ENCODE assay signal across 8 cellular contexts in the genomic region with DNA sequence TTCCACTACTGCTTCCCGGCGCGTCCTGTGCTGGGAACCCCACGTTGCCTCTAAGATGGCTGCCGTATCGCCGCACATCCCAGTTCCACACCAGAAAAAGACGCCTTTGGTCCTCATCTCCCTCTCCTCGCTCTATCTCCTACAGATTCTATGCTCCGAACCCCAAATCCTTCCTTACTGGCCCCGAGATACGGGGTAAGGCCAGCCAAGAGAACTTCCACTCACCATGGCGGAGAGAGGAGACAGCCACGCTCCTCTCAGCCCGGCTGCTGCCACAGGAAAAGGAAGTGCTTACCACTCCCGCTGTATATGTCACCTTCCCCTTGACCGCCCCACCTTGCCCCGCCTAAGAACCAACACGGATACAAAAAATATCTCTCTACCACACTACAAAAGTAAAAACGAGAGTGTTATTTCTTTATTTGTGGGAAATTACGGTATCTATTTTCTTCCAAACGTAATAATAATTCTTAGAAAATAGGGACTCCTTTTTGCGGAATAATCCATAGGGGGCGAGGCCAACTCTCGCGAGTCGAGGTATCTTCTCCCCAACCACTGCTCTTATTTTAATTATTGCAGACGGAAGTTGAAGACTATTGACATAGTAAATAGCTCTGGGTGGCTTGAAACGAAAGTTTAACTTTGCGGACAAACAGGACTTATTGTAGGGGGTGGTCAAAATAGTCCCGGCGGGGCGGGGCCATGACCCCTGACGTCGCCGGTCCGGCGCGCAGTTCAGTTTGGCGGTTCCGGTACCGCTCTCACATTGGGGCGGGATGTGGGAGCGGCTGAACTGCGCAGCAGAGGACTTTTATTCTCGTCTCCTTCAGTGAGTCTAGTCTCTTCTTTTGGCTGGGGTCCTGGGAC. TPM values are rescaled to one million over a fixed set of nuclear protein-coding genes. Genes with fewer than 3 reads are reported as not detected.
DNase-seq lines count a peak whose midpoint lies in the region; ATAC-seq and TF ChIP-seq lines count a peak whose summit lies in the region.

TSS of gene RPL4 (minus strand) at position 293 of the 867 bp plus-strand sequence. CDS start at position 228, 65 bp downstream.
TSS of gene ZWILCH (plus strand) at position 764 of the 867 bp plus-strand sequence. CDS start at position 777, 13 bp downstream.

- TF ChIP-seq EP300 in Ishikawa (IDR thresholded peaks at IDR 0.05; ENCODE audit: borderline replicate concordance): no peak

- peak; percentile 92 for TF ChIP-seq POLR2A in Raji (IDR thresholded peaks at IDR 0.05; ENCODE audit: insufficient read depth, low read depth, low read length)

- no peak for TF ChIP-seq RAD21 in Ishikawa (IDR thresholded peaks at IDR 0.05; ENCODE audit: low read depth)

- H3K4me3 ChIP-seq in fibroblast of the aortic adventitia (ENCODE audit: low read depth, low read length): peak within 1 kb of the TSS; percentile 99

- peaks cover 4% of the 10 kb centered on the region for H3K27me3 Mint-ChIP-seq in nephron progenitor cell (ENCODE audit: low read depth, poor library complexity)
- no peaks in the 10 kb centered on the region for H3K27me3 Mint-ChIP-seq in stimulated activated naive CD8-positive, alpha-beta T cell treated with anti-CD3 and anti-CD28 coated beads, Interleukin-15, amount 100 ng/mL, for 72 hours

- peaks cover 54% of the 10 kb centered on the region for H3K36me3 Mint-ChIP-seq in nephron progenitor cell (ENCODE audit: low read depth)

- H3K9me3 Mint-ChIP-seq in nephron progenitor cell: no peaks in the 10 kb centered on the region
- no peaks in the 10 kb centered on the region for H3K9me3 Mint-ChIP-seq in stimulated activated naive CD8-positive, alpha-beta T cell treated with anti-CD3 and anti-CD28 coated beads, Interleukin-15, amount 100 ng/mL, for 72 hours

- peak; percentile 67 for ATAC-seq in GM21529 (IDR thresholded peaks at IDR 0.05; ENCODE audit: unreplicated experiment)
- ATAC-seq in stimulated activated naive CD8-positive, alpha-beta T cell treated with anti-CD3 and anti-CD28 coated beads, Interleukin-15, amount 100 ng/mL, for 72 hours: peak; percentile 91

- peak within 1 kb of the TSS; percentile 99 for H3K4me3 Mint-ChIP-seq in nephron progenitor cell
- peak within 1 kb of the TSS; percentile 92 to 96 for H3K4me3 Mint-ChIP-seq in stimulated activated naive CD8-positive, alpha-beta T cell treated with anti-CD3 and anti-CD28 coated beads, Interleukin-15, amount 100 ng/mL, for 72 hours

- H3K27ac Mint-ChIP-seq in nephron progenitor cell: peak within 1 kb of the TSS; percentile 98
- peak within 1 kb of the TSS; percentile 99 to 100 for H3K27ac Mint-ChIP-seq in stimulated activated naive CD8-positive, alpha-beta T cell treated with anti-CD3 and anti-CD28 coated beads, Interleukin-15, amount 100 ng/mL, for 72 hours

- DNase-seq in DMS53 treated with DMSO at 0.1 percent for 48 hours (lab: John Stamatoyannopoulos, UW; ENCODE audit: unreplicated experiment) (peak; percentile 68), fibroblast of the aortic adventitia (ENCODE audit: low read depth) (peak; percentile 93), nephron progenitor cell (peak; percentile 61)
- peak; percentile 76 for DNase-seq in activated effector memory CD4-positive, alpha-beta T cell treated with Interleukin-2 at 50 U/mL for 16 hours
- DNase-seq in stimulated activated naive CD8-positive, alpha-beta T cell treated with anti-CD3 and anti-CD28 coated beads, Interleukin-15, amount 100 ng/mL, for 72 hours: peak; percentile 76 to 82

- H3K4me1 Mint-ChIP-seq in nephron progenitor cell: peaks cover 45% of the 10 kb centered on the region
- peaks cover 60% of the 10 kb centered on the region for H3K4me1 Mint-ChIP-seq in stimulated activated naive CD8-positive, alpha-beta T cell treated with anti-CD3 and anti-CD28 coated beads, Interleukin-15, amount 100 ng/mL, for 72 hours

- no peak for TF ChIP-seq CTCF in fibroblast of the aortic adventitia (IDR thresholded peaks at IDR 0.05; ENCODE audit: insufficient read depth, low read length)
- TF ChIP-seq CTCF in nephron progenitor cell (IDR thresholded peaks at IDR 0.05): no peak

TF ChIP-seq in Ishikawa, 13 proteins besides CTCF, POLR2A, EP300 and RAD21:
- TF ChIP-seq MAX (IDR thresholded peaks at IDR 0.05) (peak; percentile 91), CREB1 (IDR thresholded peaks at IDR 0.05; ENCODE audit: low read depth) (peak; percentile 55), YY1 (IDR thresholded peaks at IDR 0.05; ENCODE audit: low read depth) (peak; percentile 91), NFIC (IDR thresholded peaks at IDR 0.05) (0 out of 2 replicates have a peak, but pooled peaks have one; percentile 39), TEAD4 (IDR thresholded peaks at IDR 0.05) (0 out of 2 replicates have a peak, but pooled peaks have one; percentile 24), EGR1 (IDR thresholded peaks at IDR 0.05) (0 out of 2 replicates have a peak, but pooled peaks have one; percentile 24), ZBTB7A (IDR thresholded peaks at IDR 0.05; ENCODE audit: low read depth) (no peak), FOXM1 (IDR thresholded peaks at IDR 0.05; ENCODE audit: borderline replicate concordance, low read depth) (peak; percentile 29), CEBPB (IDR thresholded peaks at IDR 0.05) (no peak), TCF12 (IDR thresholded peaks at IDR 0.05; ENCODE audit: low read depth) (peak; percentile 41; the same call in 1 of the 2 replicates), TAF1 (IDR thresholded peaks at IDR 0.05; ENCODE audit: low read depth) (peak; percentile 95)
- TF ChIP-seq, protein P1, sequence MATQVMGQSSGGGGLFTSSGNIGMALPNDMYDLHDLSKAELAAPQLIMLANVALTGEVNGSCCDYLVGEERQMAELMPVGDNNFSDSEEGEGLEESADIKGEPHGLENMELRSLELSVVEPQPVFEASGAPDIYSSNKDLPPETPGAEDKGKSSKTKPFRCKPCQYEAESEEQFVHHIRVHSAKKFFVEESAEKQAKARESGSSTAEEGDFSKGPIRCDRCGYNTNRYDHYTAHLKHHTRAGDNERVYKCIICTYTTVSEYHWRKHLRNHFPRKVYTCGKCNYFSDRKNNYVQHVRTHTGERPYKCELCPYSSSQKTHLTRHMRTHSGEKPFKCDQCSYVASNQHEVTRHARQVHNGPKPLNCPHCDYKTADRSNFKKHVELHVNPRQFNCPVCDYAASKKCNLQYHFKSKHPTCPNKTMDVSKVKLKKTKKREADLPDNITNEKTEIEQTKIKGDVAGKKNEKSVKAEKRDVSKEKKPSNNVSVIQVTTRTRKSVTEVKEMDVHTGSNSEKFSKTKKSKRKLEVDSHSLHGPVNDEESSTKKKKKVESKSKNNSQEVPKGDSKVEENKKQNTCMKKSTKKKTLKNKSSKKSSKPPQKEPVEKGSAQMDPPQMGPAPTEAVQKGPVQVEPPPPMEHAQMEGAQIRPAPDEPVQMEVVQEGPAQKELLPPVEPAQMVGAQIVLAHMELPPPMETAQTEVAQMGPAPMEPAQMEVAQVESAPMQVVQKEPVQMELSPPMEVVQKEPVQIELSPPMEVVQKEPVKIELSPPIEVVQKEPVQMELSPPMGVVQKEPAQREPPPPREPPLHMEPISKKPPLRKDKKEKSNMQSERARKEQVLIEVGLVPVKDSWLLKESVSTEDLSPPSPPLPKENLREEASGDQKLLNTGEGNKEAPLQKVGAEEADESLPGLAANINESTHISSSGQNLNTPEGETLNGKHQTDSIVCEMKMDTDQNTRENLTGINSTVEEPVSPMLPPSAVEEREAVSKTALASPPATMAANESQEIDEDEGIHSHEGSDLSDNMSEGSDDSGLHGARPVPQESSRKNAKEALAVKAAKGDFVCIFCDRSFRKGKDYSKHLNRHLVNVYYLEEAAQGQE (IDR thresholded peaks at IDR 0.05; ENCODE audit: low read depth): no peak
- TF ChIP-seq, protein P2, sequence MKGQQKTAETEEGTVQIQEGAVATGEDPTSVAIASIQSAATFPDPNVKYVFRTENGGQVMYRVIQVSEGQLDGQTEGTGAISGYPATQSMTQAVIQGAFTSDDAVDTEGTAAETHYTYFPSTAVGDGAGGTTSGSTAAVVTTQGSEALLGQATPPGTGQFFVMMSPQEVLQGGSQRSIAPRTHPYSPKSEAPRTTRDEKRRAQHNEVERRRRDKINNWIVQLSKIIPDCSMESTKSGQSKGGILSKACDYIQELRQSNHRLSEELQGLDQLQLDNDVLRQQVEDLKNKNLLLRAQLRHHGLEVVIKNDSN (IDR thresholded peaks at IDR 0.05): no peak

RNA-seq across cellular contexts. Expression of gene RPL4, which starts in this region (rescaled TPM):
- total RNA-seq in fibroblast of the aortic adventitia (ENCODE audit: low replicate concordance): 3,473 and 4,222 TPM in 2 replicates

RNA-seq across cellular contexts. Expression of gene ZWILCH, which starts in this region (rescaled TPM):
- 7.8 and 36.5 TPM in 2 replicates for total RNA-seq in fibroblast of the aortic adventitia (ENCODE audit: low replicate concordance)

Comparison
In these comparisons a context has a peak if more than half of its experiments do, and no peak if none do; other contexts are left out.
1. Peak in every context shown above with its lines: DNase-seq, ATAC-seq and H3K4me3 ChIP-seq.